1 cellular context compared by ENCODE assay signal in genomic region chr11:63986156-63986931, GRCh38.
TF ChIP-seq lines count a peak whose summit lies in the region.

A gene with protein sequence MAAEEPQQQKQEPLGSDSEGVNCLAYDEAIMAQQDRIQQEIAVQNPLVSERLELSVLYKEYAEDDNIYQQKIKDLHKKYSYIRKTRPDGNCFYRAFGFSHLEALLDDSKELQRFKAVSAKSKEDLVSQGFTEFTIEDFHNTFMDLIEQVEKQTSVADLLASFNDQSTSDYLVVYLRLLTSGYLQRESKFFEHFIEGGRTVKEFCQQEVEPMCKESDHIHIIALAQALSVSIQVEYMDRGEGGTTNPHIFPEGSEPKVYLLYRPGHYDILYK (plus strand): TSS chr11:63986438. CDS start chr11:63986457, 19 bp downstream.

TF ChIP-seq in HCT116, 20 proteins besides CTCF, POLR2A, EP300 and RAD21 (continued from another document):
- TF ChIP-seq EZH2phosphoT487 (IDR thresholded peaks at IDR 0.05; ENCODE audit: borderline replicate concordance): no peak
- TF ChIP-seq SP1 (IDR thresholded peaks at IDR 0.05; ENCODE audit: low read depth): no peak; the same call in 1 of the 2 replicates
- peak; percentile 94 for TF ChIP-seq YY1 (IDR thresholded peaks at IDR 0.05; ENCODE audit: extremely low read depth, insufficient replicate concordance, low read depth, low read length)
- TF ChIP-seq JUND (IDR thresholded peaks at IDR 0.05): no peak; the same call in 1 of the 2 replicates
- TF ChIP-seq ZNF274 (IDR thresholded peaks at IDR 0.05; ENCODE audit: low read depth, low read length): no peak
- TF ChIP-seq TCF7L2 (IDR thresholded peaks at IDR 0.05; ENCODE audit: borderline replicate concordance, extremely low read depth, insufficient read depth, insufficient read length): no peak
- no peak for TF ChIP-seq ZBTB33 (IDR thresholded peaks at IDR 0.05; ENCODE audit: extremely low read depth, insufficient replicate concordance, low read length)
- peak; percentile 57; the same call in 1 of the 2 replicates for TF ChIP-seq SIN3A (IDR thresholded peaks at IDR 0.05; ENCODE audit: low read depth)
- no peak for TF ChIP-seq EZH2 (IDR thresholded peaks at IDR 0.05)
- no peak for TF ChIP-seq CBX3 (IDR thresholded peaks at IDR 0.05; ENCODE audit: low read depth)
- no peak for TF ChIP-seq CEBPB (IDR thresholded peaks at IDR 0.05; ENCODE audit: low read depth)
- TF ChIP-seq, protein P1, sequence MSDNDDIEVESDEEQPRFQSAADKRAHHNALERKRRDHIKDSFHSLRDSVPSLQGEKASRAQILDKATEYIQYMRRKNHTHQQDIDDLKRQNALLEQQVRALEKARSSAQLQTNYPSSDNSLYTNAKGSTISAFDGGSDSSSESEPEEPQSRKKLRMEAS (IDR thresholded peaks at IDR 0.05): no peak
TF ChIP-seq in HCT116: peak in this region for 6.
